Comparison of ENCODE assay signal across 8 cellular contexts in the genomic region with DNA sequence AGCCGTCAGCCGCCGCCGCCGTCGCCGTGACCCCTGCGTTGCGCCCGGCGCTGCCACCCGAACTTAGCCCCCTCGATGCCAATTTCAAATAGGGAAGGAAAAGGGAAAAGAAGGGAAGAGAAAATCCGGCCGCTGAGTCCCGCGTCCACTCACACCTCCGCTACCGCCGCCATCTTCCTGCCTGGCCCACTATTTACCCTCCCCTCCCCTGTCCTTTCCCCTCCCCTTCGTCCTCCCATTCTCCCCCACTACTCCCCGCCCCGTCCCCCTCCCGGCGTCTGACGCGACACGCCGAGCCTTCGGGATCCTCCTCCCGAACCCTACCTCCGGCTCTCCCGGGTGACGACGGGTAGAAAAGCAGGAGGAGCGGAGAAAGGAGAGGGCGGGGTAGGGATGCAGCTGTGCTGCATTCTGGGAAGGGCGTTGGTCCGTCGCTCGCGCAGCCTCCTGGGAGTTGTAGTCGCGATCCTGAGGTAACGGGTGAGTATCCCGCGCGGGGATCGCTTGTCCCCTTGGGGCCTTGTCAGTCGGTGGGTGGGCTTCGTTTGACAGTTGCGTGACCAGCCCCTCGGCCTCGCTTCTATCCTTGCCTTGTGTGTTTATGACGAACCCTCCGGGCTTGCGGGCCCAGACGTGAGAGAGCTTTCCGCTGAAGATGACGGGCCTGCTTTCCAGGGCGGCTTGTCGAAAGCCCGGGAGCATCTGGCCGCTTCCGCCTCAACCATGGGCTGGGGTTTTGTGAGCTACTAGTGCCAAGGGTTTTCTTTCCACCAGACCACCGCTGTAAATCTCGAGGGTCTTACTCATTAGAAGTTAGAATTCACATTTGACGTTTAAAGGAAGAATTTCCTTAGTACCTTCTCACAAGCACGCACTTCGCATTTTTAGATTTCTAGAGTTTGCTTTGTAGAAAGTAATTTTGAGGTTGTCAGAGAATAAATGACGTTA. TPM values are rescaled to one million over a fixed set of nuclear protein-coding genes. Genes with fewer than 3 reads are reported as not detected.
A peak's percentile ranks its signal among the peaks of the same experiment; 100 is the strongest.
DNase-seq lines count a peak whose midpoint lies in the region; ATAC-seq and TF ChIP-seq lines count a peak whose summit lies in the region.

A gene with protein sequence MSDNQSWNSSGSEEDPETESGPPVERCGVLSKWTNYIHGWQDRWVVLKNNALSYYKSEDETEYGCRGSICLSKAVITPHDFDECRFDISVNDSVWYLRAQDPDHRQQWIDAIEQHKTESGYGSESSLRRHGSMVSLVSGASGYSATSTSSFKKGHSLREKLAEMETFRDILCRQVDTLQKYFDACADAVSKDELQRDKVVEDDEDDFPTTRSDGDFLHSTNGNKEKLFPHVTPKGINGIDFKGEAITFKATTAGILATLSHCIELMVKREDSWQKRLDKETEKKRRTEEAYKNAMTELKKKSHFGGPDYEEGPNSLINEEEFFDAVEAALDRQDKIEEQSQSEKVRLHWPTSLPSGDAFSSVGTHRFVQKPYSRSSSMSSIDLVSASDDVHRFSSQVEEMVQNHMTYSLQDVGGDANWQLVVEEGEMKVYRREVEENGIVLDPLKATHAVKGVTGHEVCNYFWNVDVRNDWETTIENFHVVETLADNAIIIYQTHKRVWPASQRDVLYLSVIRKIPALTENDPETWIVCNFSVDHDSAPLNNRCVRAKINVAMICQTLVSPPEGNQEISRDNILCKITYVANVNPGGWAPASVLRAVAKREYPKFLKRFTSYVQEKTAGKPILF (minus strand): TSS at position 195 of the 948 bp plus-strand sequence. CDS start 422 bp downstream, outside the sequence.
Gene POLK, plus strand, starts transcription at position 457 of the 948 bp plus-strand sequence.

- H3K9me3 ChIP-seq in Panc1 (ENCODE audit: control insufficient read depth, insufficient read depth, low read depth, low read length) (no peaks in the 10 kb centered on the region), esophagus (ENCODE audit: control insufficient read depth in 2 of 2, insufficient read depth in 1 of 2, low read depth in 1 of 2, low read length in 1 of 2) (no peaks in the 10 kb centered on the region), muscle layer of colon (ENCODE audit: low read length) (no peaks in the 10 kb centered on the region)

- intact Hi-C loops in Panc1 (cut with micrococcal nuclease; ENCODE audit: unreplicated experiment) = loop anchor here (5.0 kb wide), 1 partner anchor 56 kb away; no protein-coding TSS in a partner anchor

- H3K27me3 Mint-ChIP-seq in activated T-cell treated with anti-CD3 and anti-CD28 coated beads, Interleukin-2, amount 50 U/mL, for 4 hours (ENCODE audit: low read depth) = no peaks in the 10 kb centered on the region

- no TSS peak for BruUV-seq in Panc1 (replicated peaks; lab: Mats Ljungman, UMichigan)

- H3K36me3 ChIP-seq in Panc1 (ENCODE audit: control insufficient read depth, insufficient read depth, low read length) = no peaks in the 10 kb centered on the region; the same call in 1 of the 2 replicates
- H3K36me3 ChIP-seq in esophagus (ENCODE audit: control insufficient read depth in 2 of 2, insufficient read depth in 2 of 2, low read length in 1 of 2) = no peaks in the 10 kb centered on the region
- no peaks in the 10 kb centered on the region for H3K36me3 ChIP-seq in muscle layer of colon (ENCODE audit: insufficient read depth, low read length)

- 1% methylated on average over 65 to 71 of the region's 71 CpGs for WGBS in esophagus, 2 donors

- POLR2A ChIA-PET in Panc1 (lab: Charles Lee) = interaction anchor here (0.7 to 0.9 kb wide), 2 partner anchors 109 to 171 kb away, joined by 3 to 12 read pairs; no protein-coding TSS in a partner anchor

- peaks cover 43% of the 10 kb centered on the region for H3K4me1 Mint-ChIP-seq in activated T-cell treated with anti-CD3 and anti-CD28 coated beads, Interleukin-2, amount 50 U/mL, for 4 hours (ENCODE audit: low read depth)

- H3K9me3 Mint-ChIP-seq in activated T-cell treated with anti-CD3 and anti-CD28 coated beads, Interleukin-2, amount 50 U/mL, for 4 hours = no peaks in the 10 kb centered on the region

- peak within 1 kb of the TSS; percentile 96 for H3K4me3 Mint-ChIP-seq in activated T-cell treated with anti-CD3 and anti-CD28 coated beads, Interleukin-2, amount 50 U/mL, for 4 hours

- DNase-seq in DMS53 (lab: John Stamatoyannopoulos, UW) (peak; percentile 99), KG1 (lab: John Stamatoyannopoulos, UW) (peak; percentile 99), Panc1 (ENCODE audit: low read depth, low spot score) (peak; percentile 97)
- peak; percentile 91 for DNase-seq in activated T-cell treated with anti-CD3 and anti-CD28 coated beads, Interleukin-2, amount 50 U/mL, for 4 hours
- DNase-seq in stimulated activated CD8-positive, alpha-beta memory T cell treated with anti-CD3 and anti-CD28 coated beads, Interleukin-7, amount 100 ng/mL, for 24 hours (ENCODE audit: low read depth) = peak; percentile 85

- H3K4me3 ChIP-seq in Panc1 (ENCODE audit: low read depth in 2 of 2, low read length in 2 of 2) (peak within 1 kb of the TSS; percentile 87 to 98), esophagus (ENCODE audit: low read depth in 1 of 2, low read length in 2 of 2) (peak within 1 kb of the TSS; percentile 85 to 99), muscle layer of colon (ENCODE audit: low read depth in 1 of 2, low read length in 2 of 2) (peak within 1 kb of the TSS; percentile 78 to 89)

- H3K36me3 Mint-ChIP-seq in activated T-cell treated with anti-CD3 and anti-CD28 coated beads, Interleukin-2, amount 50 U/mL, for 4 hours (ENCODE audit: insufficient read depth) = no peaks in the 10 kb centered on the region

- H3K27me3 ChIP-seq in Panc1 (ENCODE audit: control insufficient read depth, insufficient read depth, low read length) (no peaks in the 10 kb centered on the region), esophagus (ENCODE audit: control insufficient read depth in 1 of 2, insufficient read depth in 2 of 2, low read length in 2 of 2) (no peaks in the 10 kb centered on the region), muscle layer of colon (ENCODE audit: control insufficient read depth in 1 of 2, insufficient read depth in 2 of 2, low read length in 2 of 2) (no peaks in the 10 kb centered on the region)

- H3K4me1 ChIP-seq in Panc1 (ENCODE audit: control insufficient read depth, insufficient read depth, low read length) (peaks cover 9% of the 10 kb centered on the region), esophagus (ENCODE audit: control insufficient read depth in 2 of 2, insufficient read depth in 2 of 2, low read length in 1 of 2) (no peaks in the 10 kb centered on the region), muscle layer of colon (ENCODE audit: insufficient read depth, low read length) (peaks cover 42% of the 10 kb centered on the region)

- in situ Hi-C loops in Panc1 (cut with HindIII; ENCODE audit: low pct_unique_long_range_greater_than_20kb, low sequenced_read_pairs) = no loop called here

- ATAC-seq in GM21723 (IDR thresholded peaks at IDR 0.05; ENCODE audit: unreplicated experiment) (peak; percentile 83), Panc1 (peak; percentile 99)
- peak; percentile 94 to 95 for ATAC-seq in activated T-cell treated with anti-CD3 and anti-CD28 coated beads, Interleukin-2, amount 50 U/mL, for 4 hours

- H3K9ac ChIP-seq in muscle layer of colon (ENCODE audit: low read length) = peak within 1 kb of the TSS; percentile 72

- H3K27ac ChIP-seq in Panc1 (ENCODE audit: low read length) (peak within 1 kb of the TSS; percentile 98), esophagus (ENCODE audit: low read depth in 2 of 2, low read length in 1 of 2) (peak within 1 kb of the TSS; percentile 93 to 96), muscle layer of colon (ENCODE audit: low read depth, low read length) (peak within 1 kb of the TSS; percentile 74)

- CTCF ChIA-PET in Panc1 (lab: Charles Lee) = no interaction called here

- TF ChIP-seq CTCF in Panc1 (IDR thresholded peaks at IDR 0.05) = no peak

RNA-seq across cellular contexts. Expression of the first gene that starts in this region (rescaled TPM):
- total RNA-seq in Panc1 (2021; ENCODE audit: unreplicated experiment) = 26.7 TPM
- 20.3 TPM for polyA plus RNA-seq in Panc1 (2012; ENCODE audit: insufficient read length)
- 10 to 100 TPM; 29.4 to 30.1 (median 29.9) TPM for total RNA-seq in activated T-cell treated with anti-CD3 and anti-CD28 coated beads, Interleukin-2, amount 50 U/mL, for 4 hours
- polyA plus RNA-seq in esophagus = 10 to 100 TPM; 13.4 to 13.5 TPM

RNA-seq across cellular contexts. Expression of gene POLK, which starts in this region (rescaled TPM):
- total RNA-seq in Panc1 (2021; ENCODE audit: unreplicated experiment) = 21.3 TPM
- polyA plus RNA-seq in Panc1 (2012; ENCODE audit: insufficient read length) = 6.3 TPM
- 10 to 100 TPM; 25.7 to 28.0 (median 25.8) TPM for total RNA-seq in activated T-cell treated with anti-CD3 and anti-CD28 coated beads, Interleukin-2, amount 50 U/mL, for 4 hours
- 1 to 10 TPM; 3.2 to 3.5 TPM for polyA plus RNA-seq in esophagus

Comparison
In these comparisons a context has a peak if more than half of its experiments do, and no peak if none do; other contexts are left out.
1. Peak in every context shown above with its lines: DNase-seq, ATAC-seq, H3K4me3 ChIP-seq and H3K27ac ChIP-seq.